ENCODE assay signal across 18 cellular contexts in genomic region chr3:123156276-123156995, GRCh38. TPM values are rescaled to one million over a fixed set of nuclear protein-coding genes. Genes with fewer than 3 reads are reported as not detected.
DNase-seq lines count a peak whose midpoint lies in the region; ATAC-seq, FAIRE-seq and TF ChIP-seq lines count a peak whose summit lies in the region.
"Had no signal": no experiment of that assay in that cellular context is flagged by ENCODE, and none has a peak within 500 bp of the region (broad histone marks: within the 10 kb centered on the region; RNA-seq: fewer than 3 reads in every experiment).

No MANE protein-coding gene starts in this region.

- CTCF ChIA-PET in K562 (lab: Yijun Ruan, JAX; ENCODE audit: low intra/inter-chr PET ratio), result no interaction called here

- POLR2A ChIA-PET in K562 (lab: Yijun Ruan, JAX), result no interaction called here

- H3K27me3 ChIP-seq in K562 (ENCODE audit: control insufficient read depth in 2 of 2, insufficient read depth in 2 of 2, low read length in 2 of 2) (no peaks in the 10 kb centered on the region), pancreas (no peaks in the 10 kb centered on the region)
- H3K27me3 ChIP-seq: BLaER1 treated with 17β-estradiol and CSF1 and Interleukin-3, amounts not matched to agents 10 nM and 100 nM had no signal

- no peak for TF ChIP-seq RAD21 in K562 (CRISPR knock-in tag; conservative IDR thresholded peaks at IDR 0.05 in 1 of 2, IDR thresholded peaks at IDR 0.05 in 1 of 2)

- H3K9me3 Mint-ChIP-seq in CD14-positive monocyte, result peaks cover 0 to 7% (median 4%) of the 10 kb centered on the region in 7 donors

- DNase-seq in CD14-positive monocyte (ENCODE audit: low spot score), result no peak
- no peak for DNase-seq in K562 (ENCODE audit: extremely low read depth in 1 of 4, low spot score in 3 of 4)
- DNase-seq in iPS-NIHi7 (ENCODE audit: extremely low spot score), result peak; percentile 6
- peak in 1 of 6 donors; percentile 73 for DNase-seq in pancreas
- DNase-seq in iPS-NIHi11 (ENCODE audit: low spot score), result no peak
- no peak for DNase-seq in kidney glomerular epithelial cell (lab: John Stamatoyannopoulos, UW)
- DNase-seq in NCI-H446 (lab: John Stamatoyannopoulos, UW), result no peak
- DNase-seq in SHP77 treated with DMSO at 0.1 percent for 48 hours (lab: John Stamatoyannopoulos, UW), result no peak
- DNase-seq: COR-L47, DMS153, H7, Karpas-422, NCI-H1436 treated with DMSO at 0.1 percent for 48 hours, NCI-H345, NCI-H69, PC-9 had no signal

- peaks cover 33 to 58% of the 10 kb centered on the region in 2 donors for H3K36me3 Mint-ChIP-seq in CD14-positive monocyte

- in situ Hi-C loops in K562 (cut with MboI), result no loop called here

- 82% methylated on average over 3 of the region's 15 CpGs for WGBS in K562 (ENCODE audit: insufficient coverage, low coverage, missing lambda C conversion rate)
- WGBS in pancreas, 2 donors, result 92 to 95% methylated on average over 15 of the region's 15 CpGs

- H4K20me1 ChIP-seq in K562 (replicated peaks; ENCODE audit: control insufficient read depth, insufficient read depth, low read length), result no peaks in the 10 kb centered on the region

- no peak overlapping the region for H3K4me3 Mint-ChIP-seq in CD14-positive monocyte

- TF ChIP-seq POLR2A in K562 (conservative IDR thresholded peaks at IDR 0.05), result no peak

- no peak for TF ChIP-seq EP300 in K562 (IDR thresholded peaks at IDR 0.05; ENCODE audit: low read length)

- no peak overlapping the region for H3K27ac ChIP-seq in K562 (ENCODE audit: extremely low read depth, low read depth, low read length)
- H3K27ac ChIP-seq in pancreas, result peak overlapping the region; percentile 49 to 74 (median 66)
- H3K27ac ChIP-seq: BLaER1 treated with 17β-estradiol and CSF1 and Interleukin-3, amounts not matched to agents 10 nM and 100 nM; PC-9 had no signal

- H3K4me3 ChIP-seq in K562 (no peak overlapping the region), pancreas (no peak overlapping the region)
- H3K4me3 ChIP-seq: BLaER1 treated with 17β-estradiol and CSF1 and Interleukin-3, amounts not matched to agents 10 nM and 100 nM; PC-9 had no signal

- no peaks in the 10 kb centered on the region for H3K9me1 ChIP-seq in K562 (ENCODE audit: control insufficient read depth, insufficient read depth, low read length)

- TF ChIP-seq CTCF in CD14-positive monocyte (IDR thresholded peaks at IDR 0.05) (no peak), K562 (IDR thresholded peaks at IDR 0.05 in 2 of 3, conservative IDR thresholded peaks at IDR 0.05 in 1 of 3; ENCODE audit: insufficient read depth in 2 of 3, low read depth in 1 of 3, low read length in 3 of 3) (no peak), pancreas (IDR thresholded peaks at IDR 0.05) (no peak)

- peaks cover 0 to 3% (median 0%) of the 10 kb centered on the region in 3 donors for H3K27me3 Mint-ChIP-seq in CD14-positive monocyte (ENCODE audit: low read depth in 3 of 3)

- H2AFZ ChIP-seq in K562 (ENCODE audit: low read depth, low read length), result no peak overlapping the region
- H2AFZ ChIP-seq: PC-9 had no signal

- no TSS peak for BruUV-seq in K562 (replicated peaks; lab: Mats Ljungman, UMichigan)

- no peaks in the 10 kb centered on the region for H3K79me2 ChIP-seq in K562 (ENCODE audit: control insufficient read depth, insufficient read depth, low read length)

- no peak overlapping the region for H3K9ac ChIP-seq in K562 (ENCODE audit: insufficient read depth in 1 of 2, low read depth in 2 of 2, low read length in 2 of 2)

- H3K9me3 ChIP-seq in K562 (replicated peaks; ENCODE audit: control insufficient read depth, insufficient read depth, low read depth, low read length) (no peaks in the 10 kb centered on the region), pancreas (no peaks in the 10 kb centered on the region)

- H3K27ac Mint-ChIP-seq in CD14-positive monocyte, result peak overlapping the region in 4 of 7 donors; percentile 21 to 66 (median 32)

- intact Hi-C loops in CD14-positive monocyte (cut with micrococcal nuclease) (no loop called here), K562 (cut with micrococcal nuclease) (no loop called here), pancreas (cut with DNase I) (no loop called here)

- H3K4me1 ChIP-seq in K562 (replicated peaks in 1 of 2; ENCODE audit: control insufficient read depth in 2 of 2, insufficient read depth in 2 of 2, low read length in 2 of 2) (no peaks in the 10 kb centered on the region), pancreas (peaks cover 8 to 12% (median 10%) of the 10 kb centered on the region in 3 donors)

- H3K4me1 Mint-ChIP-seq in CD14-positive monocyte, result peaks cover 40% of the 10 kb centered on the region

- ATAC-seq in K562 (no peak), pancreas (no peak)

- H3K36me3 ChIP-seq in K562 (ENCODE audit: control insufficient read depth, insufficient read depth, low read length) (peaks cover 63% of the 10 kb centered on the region; the same call in 2 of the 3 replicates), pancreas (peaks cover 0 to 16% (median 0%) of the 10 kb centered on the region in 3 donors)

- FAIRE-seq in K562 (lab: Jason Lieb, UNC) (no peak), pancreas (lab: Jason Lieb, UNC) (no peak)
- FAIRE-seq: GM18507 had no signal

- H3K4me2 ChIP-seq in K562 (ENCODE audit: insufficient read depth, low read length), result no peak overlapping the region
- H3K4me2 ChIP-seq: PC-9 had no signal

TF ChIP-seq in K562, 482 proteins besides CTCF, POLR2A, EP300 and RAD21:
- peak; percentile 54; the same call in 1 of the 2 replicates for TF ChIP-seq POLR2G (IDR thresholded peaks at IDR 0.05; ENCODE audit: low read depth, low read length)
- TF ChIP-seq SMARCC2 (IDR thresholded peaks at IDR 0.05; ENCODE audit: low read depth), result no peak
TF ChIP-seq in K562: peak in this region for 1.

RNA-seq across cellular contexts. Expression of gene SEC22A, which starts 45.3 kb away (rescaled TPM):
- polyA plus RNA-seq in CD14-positive monocyte (10 to 100 TPM in 1 of 2 donors, 1 to 10 TPM in 1; 8.8 to 11.0 TPM), K562 (2011; rRNA removed) (26.6 and 32.3 TPM in 2 replicates), K562 (2014; fragmentation: Illumina TruSeq; extraction: Trizol) (20.0 and 24.1 TPM in 2 replicates), K562 (2014; fragmentation: Nextera tagmentation; extraction: Ambion mirVana) (10 to 100 TPM; 35.7 to 44.5 TPM), K562 (2014; rRNA removed) (13.5 and 18.6 TPM in 2 replicates), pancreas (10 to 100 TPM in 1 of 2 donors, 1 to 10 TPM in 1; 3.3 to 12.5 TPM)
- total RNA-seq in K562 (2011; cell fraction: chromatin; rRNA removed; ENCODE audit: low replicate concordance), result 18.1 and 37.0 TPM in 2 replicates
- 14.5 and 21.4 TPM in 2 replicates for total RNA-seq in K562 (2011; cell fraction: nucleolus; rRNA removed)
- 20.3 and 24.5 TPM in 2 replicates for total RNA-seq in K562 (2011; cell fraction: nucleoplasm; rRNA removed)
- total RNA-seq in K562 (2014; rRNA removed) (9.5 and 13.3 TPM in 2 replicates), K562 (2014; rRNA removed; fragmentation: Illumina TruSeq; extraction: Trizol) (20.5 and 24.9 TPM in 2 replicates), K562 (2015; rRNA removed; fragmentation: Illumina TruSeq; extraction: Trizol) (18.5 and 19.5 TPM in 2 replicates), K562 (2021) (7.9 and 13.5 TPM in 2 replicates), pancreas (10 to 100 TPM in 1 of 6 donors, 1 to 10 TPM in 5; 5.2 to 11.3 (median 7.2) TPM)
- polyA plus RNA-seq in K562 (2011; cell fraction: cytosol; rRNA removed), result 15.2 and 28.5 TPM in 2 replicates
- polyA plus RNA-seq in K562 (2011; cell fraction: nucleus; rRNA removed), result 14.0 and 25.8 TPM in 2 replicates
- 11.0 and 14.3 TPM in 2 replicates for polyA plus RNA-seq in K562 (2012)
- polyA minus RNA-seq in K562 (2011; rRNA and poly(A)+ RNA removed), result 15.8 and 20.5 TPM in 2 replicates
- 4.4 and 9.3 TPM in 2 replicates for polyA minus RNA-seq in K562 (2011; cell fraction: cytosol; rRNA and poly(A)+ RNA removed)
- 10.4 and 15.9 TPM in 2 replicates for polyA minus RNA-seq in K562 (2011; cell fraction: nucleus; rRNA and poly(A)+ RNA removed)
